ENCODE assay signal across 15 cellular contexts in genomic region chr9:4815381-4815956, GRCh38. TPM values are rescaled to one million over a fixed set of nuclear protein-coding genes. Genes with fewer than 3 reads are reported as not detected.
DNase-seq lines count a peak whose midpoint lies in the region; ATAC-seq and TF ChIP-seq lines count a peak whose summit lies in the region.
"Had no signal": no experiment of that assay in that cellular context is flagged by ENCODE, and none has a peak within 500 bp of the region (broad histone marks: within the 10 kb centered on the region; RNA-seq: fewer than 3 reads in every experiment).

No MANE protein-coding gene starts in this region.

- DNase-seq in activated CD4-positive, alpha-beta T cell treated with anti-CD3 and anti-CD28 coated beads for 36 hours = no peak
- no peak for DNase-seq in activated CD4-positive, alpha-beta T cell treated with anti-CD3 and anti-CD28 coated beads, Interleukin-2, amount 10 ng/mL, durations not matched to agents 7 days and 5 days
- DNase-seq in GM23338 (ENCODE audit: low spot score) (no peak), activated B cell treated with CpG ODN at 0.5 μM for 24 hours (no peak), spleen (no peak), NCI-H345 (lab: John Stamatoyannopoulos, UW) (no peak), NCI-H1694 treated with DMSO at 0.1 percent for 48 hours (lab: John Stamatoyannopoulos, UW) (no peak), BE2C (no peak)
- DNase-seq: activated CD4-positive, alpha-beta T cell treated with anti-CD3 and anti-CD28 coated beads for 48 hours; DMS153; NCI-H510A treated with DMSO at 0.1 percent for 48 hours; occipital lobe; SIG-M5; stimulated activated naive CD4-positive, alpha-beta T cell had no signal

- H3K4me1 ChIP-seq in GM23338 (ENCODE audit: insufficient read depth) = no peaks in the 10 kb centered on the region
- H3K4me1 ChIP-seq in spleen = peaks cover 0 to 32% (median 21%) of the 10 kb centered on the region in 6 donors
- no peaks in the 10 kb centered on the region for H3K4me1 ChIP-seq in BE2C

- POLR2A ChIA-PET in activated CD4-positive, alpha-beta T cell treated with anti-CD3 and anti-CD28 coated beads for 36 hours (lab: Charles Lee) = interaction anchor here (1.1 kb wide), 1 partner anchor 8 kb away, joined by 3 read pairs; no protein-coding TSS in a partner anchor
- POLR2A ChIA-PET in activated CD4-positive, alpha-beta T cell treated with anti-CD3 and anti-CD28 coated beads, Interleukin-2, amount 10 ng/mL, durations not matched to agents 7 days and 5 days (lab: Charles Lee) = no interaction called here
- POLR2A ChIA-PET in activated B cell treated with CpG ODN at 0.5 μM for 24 hours (lab: Charles Lee) = no interaction called here

- no peak overlapping the region for H3K27ac ChIP-seq in GM23338 (ENCODE audit: low read depth)
- H3K27ac ChIP-seq in spleen = peak overlapping the region in 6 of 8 donors; percentile 1 to 80 (median 66)
- H3K27ac ChIP-seq: A549 had no signal

- no peaks in the 10 kb centered on the region for H3F3A ChIP-seq in GM23338 (replicated peaks; ENCODE audit: low read depth)

- no peak overlapping the region for H3K4me2 ChIP-seq in GM23338
- H3K4me2 ChIP-seq: A549 had no signal

- TF ChIP-seq CTCF in GM23338 (conservative IDR thresholded peaks at IDR 0.05; ENCODE audit: low read depth in 2 of 2) (no peak), activated B cell treated with CpG ODN at 0.5 μM for 24 hours (IDR thresholded peaks at IDR 0.05) (no peak), spleen (IDR thresholded peaks at IDR 0.05 in 8 of 11, conservative IDR thresholded peaks at IDR 0.05 in 3 of 11) (no peak), BE2C (IDR thresholded peaks at IDR 0.05; ENCODE audit: low read depth, low read length) (no peak)

- peaks cover 15% of the 10 kb centered on the region for H3K36me3 Mint-ChIP-seq in activated CD4-positive, alpha-beta T cell treated with anti-CD3 and anti-CD28 coated beads for 36 hours (ENCODE audit: low read depth)
- peaks cover 31% of the 10 kb centered on the region for H3K36me3 Mint-ChIP-seq in activated CD4-positive, alpha-beta T cell treated with anti-CD3 and anti-CD28 coated beads, Interleukin-2, amount 10 ng/mL, durations not matched to agents 7 days and 5 days (ENCODE audit: low read depth)
- no peaks in the 10 kb centered on the region; the same call in 2 of the 3 replicates for H3K36me3 Mint-ChIP-seq in GM23338 (ENCODE audit: low read depth)
- peaks cover 5% of the 10 kb centered on the region for H3K36me3 Mint-ChIP-seq in activated B cell treated with CpG ODN at 0.5 μM for 24 hours (ENCODE audit: low read depth)

- H3K4me3 ChIP-seq in GM23338 (no peak overlapping the region), spleen (no peak overlapping the region), BE2C (ENCODE audit: low read depth, low read length) (no peak overlapping the region)
- H3K4me3 ChIP-seq: A549 had no signal

- H3K9me3 ChIP-seq in spleen (peaks cover 0 to 13% (median 11%) of the 10 kb centered on the region in 8 donors), BE2C (no peaks in the 10 kb centered on the region)
- H3K9me3 ChIP-seq: A549 had no signal

- H2AFZ ChIP-seq in GM23338 = no peak overlapping the region

- TF ChIP-seq POLR2A in spleen (IDR thresholded peaks at IDR 0.05) = no peak

- H3K4me1 Mint-ChIP-seq in activated CD4-positive, alpha-beta T cell treated with anti-CD3 and anti-CD28 coated beads for 36 hours = peaks cover 35% of the 10 kb centered on the region
- peaks cover 29% of the 10 kb centered on the region for H3K4me1 Mint-ChIP-seq in activated CD4-positive, alpha-beta T cell treated with anti-CD3 and anti-CD28 coated beads, Interleukin-2, amount 10 ng/mL, durations not matched to agents 7 days and 5 days
- H3K4me1 Mint-ChIP-seq in GM23338 (peaks cover 4% of the 10 kb centered on the region; the same call in 1 of the 3 replicates), activated B cell treated with CpG ODN at 0.5 μM for 24 hours (peaks cover 57% of the 10 kb centered on the region)

- peaks cover 100% of the 10 kb centered on the region for H3K79me2 ChIP-seq in GM23338 (replicated peaks; ENCODE audit: insufficient read depth)

- H3K36me3 ChIP-seq in GM23338 (ENCODE audit: insufficient read depth) = no peaks in the 10 kb centered on the region
- no peaks in the 10 kb centered on the region for H3K36me3 ChIP-seq in spleen
- no peaks in the 10 kb centered on the region for H3K36me3 ChIP-seq in BE2C

- H3K9me3 Mint-ChIP-seq in activated CD4-positive, alpha-beta T cell treated with anti-CD3 and anti-CD28 coated beads for 36 hours (ENCODE audit: low read depth) = peaks cover 7% of the 10 kb centered on the region
- peaks cover 27% of the 10 kb centered on the region for H3K9me3 Mint-ChIP-seq in activated CD4-positive, alpha-beta T cell treated with anti-CD3 and anti-CD28 coated beads, Interleukin-2, amount 10 ng/mL, durations not matched to agents 7 days and 5 days
- H3K9me3 Mint-ChIP-seq in GM23338 (no peaks in the 10 kb centered on the region), activated B cell treated with CpG ODN at 0.5 μM for 24 hours (peaks cover 3% of the 10 kb centered on the region)

- H3K27ac Mint-ChIP-seq in activated CD4-positive, alpha-beta T cell treated with anti-CD3 and anti-CD28 coated beads for 36 hours = peak overlapping the region; percentile 76
- no peak overlapping the region for H3K27ac Mint-ChIP-seq in activated CD4-positive, alpha-beta T cell treated with anti-CD3 and anti-CD28 coated beads, Interleukin-2, amount 10 ng/mL, durations not matched to agents 7 days and 5 days
- H3K27ac Mint-ChIP-seq in GM23338 = no peak overlapping the region
- peak overlapping the region; percentile 77 for H3K27ac Mint-ChIP-seq in activated B cell treated with CpG ODN at 0.5 μM for 24 hours

- H3K27me3 Mint-ChIP-seq in activated CD4-positive, alpha-beta T cell treated with anti-CD3 and anti-CD28 coated beads for 36 hours = no peaks in the 10 kb centered on the region
- H3K27me3 Mint-ChIP-seq in activated CD4-positive, alpha-beta T cell treated with anti-CD3 and anti-CD28 coated beads, Interleukin-2, amount 10 ng/mL, durations not matched to agents 7 days and 5 days = no peaks in the 10 kb centered on the region
- H3K27me3 Mint-ChIP-seq in GM23338 (ENCODE audit: insufficient read depth, low read depth, poor library complexity) = no peaks in the 10 kb centered on the region
- H3K27me3 Mint-ChIP-seq in activated B cell treated with CpG ODN at 0.5 μM for 24 hours = no peaks in the 10 kb centered on the region

- no peak for ATAC-seq in activated CD4-positive, alpha-beta T cell treated with anti-CD3 and anti-CD28 coated beads for 36 hours
- ATAC-seq in GM23338 (peak; percentile 92), activated B cell treated with CpG ODN at 0.5 μM for 24 hours (ENCODE audit: low read depth) (no peak)

- H4K20me1 ChIP-seq in GM23338 (replicated peaks; ENCODE audit: insufficient read depth) = peaks cover 47% of the 10 kb centered on the region

- no peak overlapping the region for H3K4me3 Mint-ChIP-seq in activated CD4-positive, alpha-beta T cell treated with anti-CD3 and anti-CD28 coated beads for 36 hours
- H3K4me3 Mint-ChIP-seq in activated CD4-positive, alpha-beta T cell treated with anti-CD3 and anti-CD28 coated beads, Interleukin-2, amount 10 ng/mL, durations not matched to agents 7 days and 5 days = no peak overlapping the region
- H3K4me3 Mint-ChIP-seq in GM23338 = no peak overlapping the region
- peak overlapping the region; percentile 5 for H3K4me3 Mint-ChIP-seq in activated B cell treated with CpG ODN at 0.5 μM for 24 hours

- 77 to 92% (median 84%) methylated on average over 7 of the region's 7 CpGs for WGBS in spleen, 5 donors

- H3K27me3 ChIP-seq in GM23338 (ENCODE audit: insufficient read depth) (no peaks in the 10 kb centered on the region), spleen (replicated peaks in 1 of 7) (no peaks in the 10 kb centered on the region), BE2C (no peaks in the 10 kb centered on the region)

- CTCF ChIA-PET in activated CD4-positive, alpha-beta T cell treated with anti-CD3 and anti-CD28 coated beads for 36 hours (lab: Charles Lee) = interaction anchor here (0.6 to 1.2 kb wide), 5 partner anchors 8 to 194 kb away, joined by 3 to 4 read pairs (median 3); no protein-coding TSS in a partner anchor
- CTCF ChIA-PET in activated CD4-positive, alpha-beta T cell treated with anti-CD3 and anti-CD28 coated beads, Interleukin-2, amount 10 ng/mL, durations not matched to agents 7 days and 5 days (lab: Charles Lee) = interaction anchor here (0.8 to 1.1 kb wide), 3 partner anchors 8 to 20 kb away, joined by 3 to 5 read pairs (median 3); no protein-coding TSS in a partner anchor
- CTCF ChIA-PET in activated B cell treated with CpG ODN at 0.5 μM for 24 hours (lab: Charles Lee) = interaction anchor here (1.4 kb wide), 1 partner anchor 52 kb away, joined by 5 read pairs; no protein-coding TSS in a partner anchor

- no peaks in the 10 kb centered on the region for H3K9me2 ChIP-seq in GM23338 (ENCODE audit: insufficient read depth)

- intact Hi-C loops in activated CD4-positive, alpha-beta T cell treated with anti-CD3 and anti-CD28 coated beads for 36 hours (cut with DNase I, micrococcal nuclease) = loop anchor here in 1 of 2 experiments (2.0 kb wide), 1 partner anchor 17 kb away; no protein-coding TSS in a partner anchor
- intact Hi-C loops in activated B cell treated with CpG ODN at 0.5 μM for 24 hours (cut with micrococcal nuclease) = loop anchor here (2.0 kb wide), 1 partner anchor 17 kb away; no protein-coding TSS in a partner anchor
- intact Hi-C loops in spleen (cut with DNase I; ENCODE audit: low total_unique reads) = no loop called here

RNA-seq across cellular contexts. Expression of gene RCL1, which starts 22.7 kb away (rescaled TPM):
- total RNA-seq in activated CD4-positive, alpha-beta T cell treated with anti-CD3 and anti-CD28 coated beads for 36 hours = 10 to 100 TPM; 27.0 to 36.4 TPM
- total RNA-seq in activated CD4-positive, alpha-beta T cell treated with anti-CD3 and anti-CD28 coated beads, Interleukin-2, amount 10 ng/mL, durations not matched to agents 7 days and 5 days = 10 to 100 TPM; 13.6 to 17.3 TPM
- 41.2 and 44.1 TPM in 2 replicates for total RNA-seq in GM23338 (2014; rRNA removed; shearing (Covaris generic))
- polyA plus RNA-seq in GM23338 (2016; fragmentation: Nextera tagmentation; extraction: Ambion mirVana) (19.3 and 20.7 TPM in 2 replicates), spleen (10 to 100 TPM; 11.8 to 15.3 (median 12.2) TPM)
- total RNA-seq in activated B cell treated with CpG ODN at 0.5 μM for 24 hours (23.9 and 26.0 TPM in 2 replicates), spleen (10 to 100 TPM; 16.8 to 29.4 (median 23.3) TPM)
- 18.8 TPM for polyA plus RNA-seq in BE2C (2012; ENCODE audit: insufficient read depth, insufficient read length, low read depth)

Comparison
In these comparisons a context has a peak if more than half of its experiments do, and no peak if none do; other contexts are left out.
1. H3K27ac Mint-ChIP-seq: peak in activated CD4-positive, alpha-beta T cell treated with anti-CD3 and anti-CD28 coated beads for 36 hours (single experiment) and activated B cell treated with CpG ODN at 0.5 μM for 24 hours (single experiment); none in activated CD4-positive, alpha-beta T cell treated with anti-CD3 and anti-CD28 coated beads, Interleukin-2, amount 10 ng/mL, durations not matched to agents 7 days and 5 days (single experiment) and GM23338 (single experiment).